1 cellular context compared by ENCODE assay signal in the genomic region with DNA sequence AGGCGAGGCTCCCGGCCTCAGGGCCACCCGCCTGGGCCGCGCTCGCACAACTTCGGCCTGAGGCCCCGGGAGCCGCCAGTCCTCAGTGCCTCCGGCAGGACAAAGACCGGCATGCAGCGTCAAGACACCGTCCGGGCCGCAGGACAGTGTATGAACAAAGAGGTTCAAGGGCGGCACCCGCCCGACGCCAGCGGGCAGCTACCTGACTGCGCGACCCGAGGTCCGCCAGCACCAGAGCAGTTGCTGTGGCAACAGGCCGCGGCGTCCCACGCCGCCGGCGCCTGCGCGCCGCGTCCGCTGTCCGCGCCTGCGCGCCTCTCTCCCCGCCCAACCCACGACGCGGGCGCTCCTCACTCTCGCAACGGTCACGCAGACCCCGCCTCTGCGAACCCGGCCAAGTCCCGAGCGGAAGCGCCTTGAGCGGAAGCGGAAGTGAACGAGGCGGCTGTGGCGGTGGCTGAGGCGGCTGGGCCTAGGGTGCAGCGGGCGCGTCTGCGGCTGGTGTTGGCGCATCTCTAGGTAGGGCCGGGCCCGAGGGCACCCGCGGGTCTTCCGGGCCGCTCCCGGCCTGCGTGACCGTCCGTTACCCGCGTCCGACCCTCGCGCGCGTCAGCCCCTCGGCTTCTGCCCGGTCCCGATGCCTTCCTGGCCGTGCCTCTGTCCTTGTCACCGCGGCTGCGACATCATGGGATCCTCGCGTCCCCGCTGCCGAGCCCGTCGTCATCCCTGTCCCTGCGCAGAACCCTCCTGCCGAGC.
A peak's percentile ranks its signal among the peaks of the same experiment; 100 is the strongest.
TF ChIP-seq lines count a peak whose summit lies in the region.

A gene with protein sequence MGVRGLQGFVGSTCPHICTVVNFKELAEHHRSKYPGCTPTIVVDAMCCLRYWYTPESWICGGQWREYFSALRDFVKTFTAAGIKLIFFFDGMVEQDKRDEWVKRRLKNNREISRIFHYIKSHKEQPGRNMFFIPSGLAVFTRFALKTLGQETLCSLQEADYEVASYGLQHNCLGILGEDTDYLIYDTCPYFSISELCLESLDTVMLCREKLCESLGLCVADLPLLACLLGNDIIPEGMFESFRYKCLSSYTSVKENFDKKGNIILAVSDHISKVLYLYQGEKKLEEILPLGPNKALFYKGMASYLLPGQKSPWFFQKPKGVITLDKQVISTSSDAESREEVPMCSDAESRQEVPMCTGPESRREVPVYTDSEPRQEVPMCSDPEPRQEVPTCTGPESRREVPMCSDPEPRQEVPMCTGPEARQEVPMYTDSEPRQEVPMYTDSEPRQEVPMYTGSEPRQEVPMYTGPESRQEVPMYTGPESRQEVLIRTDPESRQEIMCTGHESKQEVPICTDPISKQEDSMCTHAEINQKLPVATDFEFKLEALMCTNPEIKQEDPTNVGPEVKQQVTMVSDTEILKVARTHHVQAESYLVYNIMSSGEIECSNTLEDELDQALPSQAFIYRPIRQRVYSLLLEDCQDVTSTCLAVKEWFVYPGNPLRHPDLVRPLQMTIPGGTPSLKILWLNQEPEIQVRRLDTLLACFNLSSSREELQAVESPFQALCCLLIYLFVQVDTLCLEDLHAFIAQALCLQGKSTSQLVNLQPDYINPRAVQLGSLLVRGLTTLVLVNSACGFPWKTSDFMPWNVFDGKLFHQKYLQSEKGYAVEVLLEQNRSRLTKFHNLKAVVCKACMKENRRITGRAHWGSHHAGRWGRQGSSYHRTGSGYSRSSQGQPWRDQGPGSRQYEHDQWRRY (plus strand): TSS at position 435 of the 756 bp plus-strand sequence. CDS start 10,633 bp downstream, outside the sequence.

TF ChIP-seq in HEK293, 187 proteins besides CTCF, POLR2A, EP300 and RAD21 (continued from another document and continues in another):
- TF ChIP-seq, protein P1, sequence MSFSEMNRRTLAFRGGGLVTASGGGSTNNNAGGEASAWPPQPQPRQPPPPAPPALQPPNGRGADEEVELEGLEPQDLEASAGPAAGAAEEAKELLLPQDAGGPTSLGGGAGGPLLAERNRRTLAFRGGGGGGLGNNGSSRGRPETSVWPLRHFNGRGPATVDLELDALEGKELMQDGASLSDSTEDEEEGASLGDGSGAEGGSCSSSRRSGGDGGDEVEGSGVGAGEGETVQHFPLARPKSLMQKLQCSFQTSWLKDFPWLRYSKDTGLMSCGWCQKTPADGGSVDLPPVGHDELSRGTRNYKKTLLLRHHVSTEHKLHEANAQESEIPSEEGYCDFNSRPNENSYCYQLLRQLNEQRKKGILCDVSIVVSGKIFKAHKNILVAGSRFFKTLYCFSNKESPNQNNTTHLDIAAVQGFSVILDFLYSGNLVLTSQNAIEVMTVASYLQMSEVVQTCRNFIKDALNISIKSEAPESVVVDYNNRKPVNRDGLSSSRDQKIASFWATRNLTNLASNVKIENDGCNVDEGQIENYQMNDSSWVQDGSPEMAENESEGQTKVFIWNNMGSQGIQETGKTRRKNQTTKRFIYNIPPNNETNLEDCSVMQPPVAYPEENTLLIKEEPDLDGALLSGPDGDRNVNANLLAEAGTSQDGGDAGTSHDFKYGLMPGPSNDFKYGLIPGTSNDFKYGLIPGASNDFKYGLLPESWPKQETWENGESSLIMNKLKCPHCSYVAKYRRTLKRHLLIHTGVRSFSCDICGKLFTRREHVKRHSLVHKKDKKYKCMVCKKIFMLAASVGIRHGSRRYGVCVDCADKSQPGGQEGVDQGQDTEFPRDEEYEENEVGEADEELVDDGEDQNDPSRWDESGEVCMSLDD (tag by site-specific recombination; IDR thresholded peaks at IDR 0.05), result peak; percentile 61; the same call in 1 of the 2 replicates
- TF ChIP-seq KLF1 (tag by site-specific recombination; IDR thresholded peaks at IDR 0.05) (0 out of 2 replicates have a peak, but pooled peaks have one; percentile 34), KLF8 (tag by site-specific recombination; IDR thresholded peaks at IDR 0.05) (peak; percentile 55; the same call in 1 of the 2 replicates), HOXC10 (CRISPR knock-in tag; IDR thresholded peaks at IDR 0.05) (no peak), ZIC2 (tag by site-specific recombination; IDR thresholded peaks at IDR 0.05) (peak; percentile 11), ZNF785 (tag by site-specific recombination; IDR thresholded peaks at IDR 0.05) (no peak), ZNF324 (tag by site-specific recombination; IDR thresholded peaks at IDR 0.05) (no peak; the same call in 1 of the 2 replicates), ZNF19 (tag by site-specific recombination; IDR thresholded peaks at IDR 0.05; ENCODE audit: low read depth) (no peak), ZNF654 (tag by site-specific recombination; IDR thresholded peaks at IDR 0.05; ENCODE audit: low read depth) (no peak), MZF1 (tag by site-specific recombination; IDR thresholded peaks at IDR 0.05; ENCODE audit: borderline replicate concordance) (no peak), YY2 (tag by site-specific recombination; IDR thresholded peaks at IDR 0.05) (no peak; the same call in 1 of the 2 replicates), ZNF16 (tag by site-specific recombination; IDR thresholded peaks at IDR 0.05; ENCODE audit: low read depth) (no peak), ZBTB48 (tag by site-specific recombination; IDR thresholded peaks at IDR 0.05) (peak; percentile 87), ZNF548 (tag by site-specific recombination; IDR thresholded peaks at IDR 0.05) (no peak), WT1 (tag by site-specific recombination; IDR thresholded peaks at IDR 0.05) (0 out of 2 replicates have a peak, but pooled peaks have one; percentile 9), ZSCAN23 (tag by site-specific recombination; IDR thresholded peaks at IDR 0.05) (peak; percentile 56; the same call in 1 of the 2 replicates), ZNF776 (tag by site-specific recombination; IDR thresholded peaks at IDR 0.05; ENCODE audit: borderline replicate concordance) (no peak), YY1 (tag by site-specific recombination; IDR thresholded peaks at IDR 0.05) (peak; percentile 68; the same call in 1 of the 2 replicates), ZNF621 (tag by site-specific recombination; IDR thresholded peaks at IDR 0.05) (no peak), ZNF133 (tag by site-specific recombination; IDR thresholded peaks at IDR 0.05) (no peak), ZXDB (tag by site-specific recombination; IDR thresholded peaks at IDR 0.05) (peak; percentile 74), ZNF48 (tag by site-specific recombination; IDR thresholded peaks at IDR 0.05) (no peak), ZNF175 (tag by site-specific recombination; IDR thresholded peaks at IDR 0.05) (no peak), ZNF112 (tag by site-specific recombination; IDR thresholded peaks at IDR 0.05) (no peak), KLF10 (tag by site-specific recombination; IDR thresholded peaks at IDR 0.05) (0 out of 2 replicates have a peak, but pooled peaks have one; percentile 24), ZNF335 (tag by site-specific recombination; conservative IDR thresholded peaks at IDR 0.05) (peak; percentile 87), ZNF792 (tag by site-specific recombination; IDR thresholded peaks at IDR 0.05) (peak; percentile 58; the same call in 1 of the 2 replicates), ZBTB1 (tag by site-specific recombination; IDR thresholded peaks at IDR 0.05) (no peak), ZFHX2 (tag by site-specific recombination; conservative IDR thresholded peaks at IDR 0.05) (peak; percentile 25; the same call in 1 of the 2 replicates), ZBTB8A (tag by site-specific recombination; IDR thresholded peaks at IDR 0.05) (peak; percentile 16; the same call in 1 of the 2 replicates), SCRT2 (tag by site-specific recombination; IDR thresholded peaks at IDR 0.05) (0 out of 2 replicates have a peak, but pooled peaks have one; percentile 17)
- TF ChIP-seq, protein P2, sequence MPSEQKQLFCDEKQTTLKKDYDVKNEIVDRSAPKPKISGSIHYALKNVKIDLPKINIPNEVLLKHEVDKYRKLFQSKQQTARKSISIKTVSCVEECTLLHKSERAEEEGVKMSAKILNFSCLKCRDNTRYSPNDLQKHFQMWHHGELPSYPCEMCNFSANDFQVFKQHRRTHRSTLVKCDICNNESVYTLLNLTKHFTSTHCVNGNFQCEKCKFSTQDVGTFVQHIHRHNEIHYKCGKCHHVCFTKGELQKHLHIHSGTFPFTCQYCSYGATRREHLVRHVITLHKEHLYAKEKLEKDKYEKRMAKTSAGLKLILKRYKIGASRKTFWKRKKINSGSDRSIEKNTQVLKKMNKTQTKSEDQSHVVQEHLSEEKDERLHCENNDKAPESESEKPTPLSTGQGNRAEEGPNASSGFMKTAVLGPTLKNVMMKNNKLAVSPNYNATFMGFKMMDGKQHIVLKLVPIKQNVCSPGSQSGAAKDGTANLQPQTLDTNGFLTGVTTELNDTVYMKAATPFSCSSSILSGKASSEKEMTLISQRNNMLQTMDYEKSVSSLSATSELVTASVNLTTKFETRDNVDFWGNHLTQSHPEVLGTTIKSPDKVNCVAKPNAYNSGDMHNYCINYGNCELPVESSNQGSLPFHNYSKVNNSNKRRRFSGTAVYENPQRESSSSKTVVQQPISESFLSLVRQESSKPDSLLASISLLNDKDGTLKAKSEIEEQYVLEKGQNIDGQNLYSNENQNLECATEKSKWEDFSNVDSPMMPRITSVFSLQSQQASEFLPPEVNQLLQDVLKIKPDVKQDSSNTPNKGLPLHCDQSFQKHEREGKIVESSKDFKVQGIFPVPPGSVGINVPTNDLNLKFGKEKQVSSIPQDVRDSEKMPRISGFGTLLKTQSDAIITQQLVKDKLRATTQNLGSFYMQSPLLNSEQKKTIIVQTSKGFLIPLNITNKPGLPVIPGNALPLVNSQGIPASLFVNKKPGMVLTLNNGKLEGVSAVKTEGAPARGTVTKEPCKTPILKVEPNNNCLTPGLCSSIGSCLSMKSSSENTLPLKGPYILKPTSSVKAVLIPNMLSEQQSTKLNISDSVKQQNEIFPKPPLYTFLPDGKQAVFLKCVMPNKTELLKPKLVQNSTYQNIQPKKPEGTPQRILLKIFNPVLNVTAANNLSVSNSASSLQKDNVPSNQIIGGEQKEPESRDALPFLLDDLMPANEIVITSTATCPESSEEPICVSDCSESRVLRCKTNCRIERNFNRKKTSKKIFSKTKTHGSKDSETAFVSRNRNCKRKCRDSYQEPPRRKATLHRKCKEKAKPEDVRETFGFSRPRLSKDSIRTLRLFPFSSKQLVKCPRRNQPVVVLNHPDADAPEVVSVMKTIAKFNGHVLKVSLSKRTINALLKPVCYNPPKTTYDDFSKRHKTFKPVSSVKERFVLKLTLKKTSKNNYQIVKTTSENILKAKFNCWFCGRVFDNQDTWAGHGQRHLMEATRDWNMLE (tag by site-specific recombination; conservative IDR thresholded peaks at IDR 0.05; ENCODE audit: low read depth), result peak; percentile 87
- TF ChIP-seq, protein P3, sequence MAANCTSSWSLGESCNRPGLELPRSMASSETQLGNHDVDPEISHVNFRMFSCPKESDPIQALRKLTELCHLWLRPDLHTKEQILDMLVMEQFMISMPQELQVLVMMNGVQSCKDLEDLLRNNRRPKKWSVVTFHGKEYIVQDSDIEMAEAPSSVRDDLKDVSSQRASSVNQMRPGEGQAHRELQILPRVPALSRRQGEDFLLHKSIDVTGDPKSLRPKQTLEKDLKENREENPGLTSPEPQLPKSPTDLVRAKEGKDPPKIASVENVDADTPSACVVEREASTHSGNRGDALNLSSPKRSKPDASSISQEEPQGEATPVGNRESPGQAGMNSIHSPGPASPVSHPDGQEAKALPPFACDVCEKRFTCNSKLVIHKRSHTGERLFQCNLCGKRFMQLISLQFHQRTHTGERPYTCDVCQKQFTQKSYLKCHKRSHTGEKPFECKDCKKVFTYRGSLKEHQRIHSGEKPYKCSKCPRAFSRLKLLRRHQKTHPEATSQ (tag by site-specific recombination; IDR thresholded peaks at IDR 0.05), result peak; percentile 75; the same call in 1 of the 2 replicates
- TF ChIP-seq, protein P4, sequence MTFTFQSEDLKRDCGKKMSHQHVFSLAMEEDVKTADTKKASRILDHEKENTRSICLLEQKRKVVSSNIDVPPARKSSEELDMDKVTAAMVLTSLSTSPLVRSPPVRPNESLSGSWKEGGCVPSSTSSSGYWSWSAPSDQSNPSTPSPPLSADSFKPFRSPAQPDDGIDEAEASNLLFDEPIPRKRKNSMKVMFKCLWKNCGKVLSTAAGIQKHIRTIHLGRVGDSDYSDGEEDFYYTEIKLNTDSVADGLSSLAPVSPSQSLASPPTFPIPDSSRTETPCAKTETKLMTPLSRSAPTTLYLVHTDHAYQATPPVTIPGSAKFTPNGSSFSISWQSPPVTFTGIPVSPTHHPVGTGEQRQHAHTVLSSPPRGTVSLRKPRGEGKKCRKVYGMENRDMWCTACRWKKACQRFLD (tag by site-specific recombination; IDR thresholded peaks at IDR 0.05), result no peak
- TF ChIP-seq, protein P5, sequence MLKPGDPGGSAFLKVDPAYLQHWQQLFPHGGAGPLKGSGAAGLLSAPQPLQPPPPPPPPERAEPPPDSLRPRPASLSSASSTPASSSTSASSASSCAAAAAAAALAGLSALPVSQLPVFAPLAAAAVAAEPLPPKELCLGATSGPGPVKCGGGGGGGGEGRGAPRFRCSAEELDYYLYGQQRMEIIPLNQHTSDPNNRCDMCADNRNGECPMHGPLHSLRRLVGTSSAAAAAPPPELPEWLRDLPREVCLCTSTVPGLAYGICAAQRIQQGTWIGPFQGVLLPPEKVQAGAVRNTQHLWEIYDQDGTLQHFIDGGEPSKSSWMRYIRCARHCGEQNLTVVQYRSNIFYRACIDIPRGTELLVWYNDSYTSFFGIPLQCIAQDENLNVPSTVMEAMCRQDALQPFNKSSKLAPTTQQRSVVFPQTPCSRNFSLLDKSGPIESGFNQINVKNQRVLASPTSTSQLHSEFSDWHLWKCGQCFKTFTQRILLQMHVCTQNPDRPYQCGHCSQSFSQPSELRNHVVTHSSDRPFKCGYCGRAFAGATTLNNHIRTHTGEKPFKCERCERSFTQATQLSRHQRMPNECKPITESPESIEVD (tag by site-specific recombination; IDR thresholded peaks at IDR 0.05), result no peak
- TF ChIP-seq, protein P6, sequence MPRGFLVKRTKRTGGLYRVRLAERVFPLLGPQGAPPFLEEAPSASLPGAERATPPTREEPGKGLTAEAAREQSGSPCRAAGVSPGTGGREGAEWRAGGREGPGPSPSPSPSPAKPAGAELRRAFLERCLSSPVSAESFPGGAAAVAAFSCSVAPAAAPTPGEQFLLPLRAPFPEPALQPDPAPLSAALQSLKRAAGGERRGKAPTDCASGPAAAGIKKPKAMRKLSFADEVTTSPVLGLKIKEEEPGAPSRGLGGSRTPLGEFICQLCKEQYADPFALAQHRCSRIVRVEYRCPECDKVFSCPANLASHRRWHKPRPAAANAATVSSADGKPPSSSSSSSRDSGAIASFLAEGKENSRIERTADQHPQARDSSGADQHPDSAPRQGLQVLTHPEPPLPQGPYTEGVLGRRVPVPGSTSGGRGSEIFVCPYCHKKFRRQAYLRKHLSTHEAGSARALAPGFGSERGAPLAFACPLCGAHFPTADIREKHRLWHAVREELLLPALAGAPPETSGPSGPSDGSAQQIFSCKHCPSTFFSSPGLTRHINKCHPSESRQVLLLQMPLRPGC (tag by site-specific recombination; IDR thresholded peaks at IDR 0.05), result peak; percentile 29
- TF ChIP-seq, protein P7, sequence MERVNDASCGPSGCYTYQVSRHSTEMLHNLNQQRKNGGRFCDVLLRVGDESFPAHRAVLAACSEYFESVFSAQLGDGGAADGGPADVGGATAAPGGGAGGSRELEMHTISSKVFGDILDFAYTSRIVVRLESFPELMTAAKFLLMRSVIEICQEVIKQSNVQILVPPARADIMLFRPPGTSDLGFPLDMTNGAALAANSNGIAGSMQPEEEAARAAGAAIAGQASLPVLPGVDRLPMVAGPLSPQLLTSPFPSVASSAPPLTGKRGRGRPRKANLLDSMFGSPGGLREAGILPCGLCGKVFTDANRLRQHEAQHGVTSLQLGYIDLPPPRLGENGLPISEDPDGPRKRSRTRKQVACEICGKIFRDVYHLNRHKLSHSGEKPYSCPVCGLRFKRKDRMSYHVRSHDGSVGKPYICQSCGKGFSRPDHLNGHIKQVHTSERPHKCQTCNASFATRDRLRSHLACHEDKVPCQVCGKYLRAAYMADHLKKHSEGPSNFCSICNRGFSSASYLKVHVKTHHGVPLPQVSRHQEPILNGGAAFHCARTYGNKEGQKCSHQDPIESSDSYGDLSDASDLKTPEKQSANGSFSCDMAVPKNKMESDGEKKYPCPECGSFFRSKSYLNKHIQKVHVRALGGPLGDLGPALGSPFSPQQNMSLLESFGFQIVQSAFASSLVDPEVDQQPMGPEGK (tag by site-specific recombination; IDR thresholded peaks at IDR 0.05), result no peak; the same call in 1 of the 2 replicates
